ENCODE assay signal across 13 cellular contexts in genomic region chr4:31291238-31291637, GRCh38.
DNase-seq lines count a peak whose midpoint lies in the region; ATAC-seq lines count a peak whose summit lies in the region.
"Had no signal": no experiment of that assay in that cellular context is flagged by ENCODE, and none has a peak within 500 bp of the region (broad histone marks: within the 10 kb centered on the region; RNA-seq: fewer than 3 reads in every experiment).

No MANE protein-coding gene starts in this region.

- DNase-seq in RPMI8226: peak; percentile 16
- no peak for DNase-seq in NCI-H1930 (lab: John Stamatoyannopoulos, UW)
- no peak for DNase-seq in activated CD8-positive, alpha-beta memory T cell treated with anti-CD3 and anti-CD28 coated beads, Interleukin-2, amount 50 U/mL, for 48 hours
- DNase-seq in NCI-H524 (lab: John Stamatoyannopoulos, UW): no peak
- DNase-seq in T-helper 9 cell: no peak
- DNase-seq: BE2C, mammary epithelial cell, NCI-H510A had no signal

- peak; percentile 98 for ATAC-seq in GM18517 (IDR thresholded peaks at IDR 0.05; ENCODE audit: unreplicated experiment)
- peak; percentile 82 for ATAC-seq in GM21529 (IDR thresholded peaks at IDR 0.05; ENCODE audit: unreplicated experiment)
- ATAC-seq in HG03342 (IDR thresholded peaks at IDR 0.05; ENCODE audit: unreplicated experiment): peak; percentile 91
- ATAC-seq: activated T-helper 17 cell treated with anti-CD3 and anti-CD28 coated beads, Interleukin-2, amount 50 U/mL, for 72 hours; SK-N-SH treated with all-trans-retinoic acid at 6 μM for 48 hours had no signal
